Comparison of ENCODE assay signal across 14 cellular contexts in genomic region chr3:143216709-143217182, GRCh38.
DNase-seq lines count a peak whose midpoint lies in the region; ATAC-seq and TF ChIP-seq lines count a peak whose summit lies in the region.
"Had no signal": no experiment of that assay in that cellular context is flagged by ENCODE, and none has a peak within 500 bp of the region (broad histone marks: within the 10 kb centered on the region; RNA-seq: fewer than 3 reads in every experiment).

No MANE protein-coding gene starts in this region.

- no peak overlapping the region for H2BK5ac ChIP-seq in IMR-90 (ENCODE audit: low read depth, low read length, poor library complexity, severe bottlenecking)

- no peaks in the 10 kb centered on the region for H4K20me1 ChIP-seq in IMR-90 (ENCODE audit: insufficient read depth, low read length)

- DNase-seq in CD14-positive monocyte (ENCODE audit: low spot score), result no peak
- DNase-seq in IMR-90, result no peak
- DNase-seq in amniotic epithelial cell (ENCODE audit: low read depth), result peak; percentile 18
- no peak for DNase-seq in naive B cell
- DNase-seq in retina, result no peak
- DNase-seq in SK-N-DZ (ENCODE audit: low spot score), result no peak
- DNase-seq: activated CD8-positive, alpha-beta memory T cell treated with anti-CD3 and anti-CD28 coated beads for 24 hours; central memory CD4-positive, alpha-beta T cell; DMS53; KBM-7; SHP77 had no signal

- no peak overlapping the region for H2AK9ac ChIP-seq in IMR-90 (replicated peaks; ENCODE audit: low read depth, low read length, poor library complexity)

- dilution Hi-C loops in IMR-90 (cut with HindIII; ENCODE audit: low sequenced_read_pairs, unreplicated experiment), result no loop called here

- peak overlapping the region; percentile 36; the same call in 1 of the 2 replicates for H3K18ac ChIP-seq in IMR-90 (ENCODE audit: low read depth, low read length)

- no peaks in the 10 kb centered on the region for H3K79me1 ChIP-seq in IMR-90 (ENCODE audit: low read depth in 1 of 2, low read length in 2 of 2)

- peak overlapping the region; percentile 92 for H3K4me2 ChIP-seq in IMR-90 (ENCODE audit: low read depth, low read length)

- H3K9me3 Mint-ChIP-seq in CD14-positive monocyte (peaks cover 0 to 2% (median 0%) of the 10 kb centered on the region in 7 donors), naive B cell (no peaks in the 10 kb centered on the region)

- no peak overlapping the region for H4K8ac ChIP-seq in IMR-90 (ENCODE audit: low read depth in 2 of 2, low read length in 2 of 2)

- peaks cover 0 to 2% (median 0%) of the 10 kb centered on the region in 3 donors for H3K27me3 Mint-ChIP-seq in CD14-positive monocyte (ENCODE audit: low read depth in 3 of 3)
- no peaks in the 10 kb centered on the region for H3K27me3 Mint-ChIP-seq in naive B cell

- no peak overlapping the region for H4K91ac ChIP-seq in IMR-90 (ENCODE audit: insufficient read depth, low read depth, low read length)

- CTCF ChIA-PET in IMR-90 (lab: Yijun Ruan, JAX), result no interaction called here

- no peak overlapping the region; the same call in 1 of the 2 replicates for H3K14ac ChIP-seq in IMR-90 (replicated peaks; ENCODE audit: low read depth, low read length)

- H3K4ac ChIP-seq in IMR-90 (ENCODE audit: low read depth, low read length), result no peak overlapping the region

- H3K4me3 ChIP-seq in IMR-90 (ENCODE audit: insufficient read depth, low read depth, low read length), result no peak overlapping the region

- no peak overlapping the region for H2BK120ac ChIP-seq in IMR-90 (ENCODE audit: low read depth, low read length)

- H3K4me3 Mint-ChIP-seq in CD14-positive monocyte (peak overlapping the region; percentile 61 to 71), naive B cell (peak overlapping the region in 5 of 8 donors; percentile 1 to 63 (median 15))

- peaks cover 25% of the 10 kb centered on the region for H3K4me1 Mint-ChIP-seq in CD14-positive monocyte
- peaks cover 18 to 32% (median 30%) of the 10 kb centered on the region in 3 donors for H3K4me1 Mint-ChIP-seq in naive B cell

- H3K27ac Mint-ChIP-seq in CD14-positive monocyte (peak overlapping the region; percentile 31 to 90 (median 77)), naive B cell (peak overlapping the region in 2 of 6 donors; percentile 78 to 92)

- no peak for TF ChIP-seq POLR2A in IMR-90 (IDR thresholded peaks at IDR 0.05; ENCODE audit: low read depth, low read length)

- H2AFZ ChIP-seq in IMR-90 (replicated peaks; ENCODE audit: low read length, poor library complexity), result no peak overlapping the region

- no peaks in the 10 kb centered on the region for H3K9me3 ChIP-seq in IMR-90 (ENCODE audit: control insufficient read depth, insufficient read depth, low read length)

- H2BK15ac ChIP-seq in IMR-90 (ENCODE audit: low read depth, low read length), result no peak overlapping the region

- H3K9ac ChIP-seq in IMR-90 (ENCODE audit: low read depth, low read length), result no peak overlapping the region

- no peak overlapping the region for H3K27ac ChIP-seq in IMR-90 (ENCODE audit: insufficient read depth, low read length)
- H3K27ac ChIP-seq: foreskin keratinocyte had no signal

- no peak for TF ChIP-seq RAD21 in IMR-90 (IDR thresholded peaks at IDR 0.05; ENCODE audit: low read length)

- H3K36me3 ChIP-seq in IMR-90 (ENCODE audit: control insufficient read depth, insufficient read depth, low read length), result no peaks in the 10 kb centered on the region

- H3K27me3 ChIP-seq in IMR-90 (ENCODE audit: control insufficient read depth, insufficient read depth, low read length), result no peaks in the 10 kb centered on the region
- H3K27me3 ChIP-seq: foreskin keratinocyte had no signal

- ATAC-seq in IMR-90 (ENCODE audit: low read depth), result peak; percentile 37; the same call in 1 of the 2 replicates
- ATAC-seq in naive B cell (ENCODE audit: low read depth in 2 of 2), result no peak
- ATAC-seq in GM18520 (IDR thresholded peaks at IDR 0.05; ENCODE audit: unreplicated experiment), result no peak
- no peak for ATAC-seq in GM18868 (IDR thresholded peaks at IDR 0.05; ENCODE audit: unreplicated experiment)
- ATAC-seq: foreskin keratinocyte had no signal

- no peak overlapping the region for H3K56ac ChIP-seq in IMR-90 (ENCODE audit: extremely low read depth, insufficient read depth, low read length)

- intact Hi-C loops in CD14-positive monocyte (cut with micrococcal nuclease), result no loop called here
- intact Hi-C loops in IMR-90 (cut with micrococcal nuclease), result no loop called here

- in situ Hi-C loops in IMR-90 (cut with MboI; ENCODE audit: low sequenced_read_pairs), result no loop called here

- H3K36me3 Mint-ChIP-seq in CD14-positive monocyte (no peaks in the 10 kb centered on the region), naive B cell (no peaks in the 10 kb centered on the region)

- no peaks in the 10 kb centered on the region for H3K9me1 ChIP-seq in IMR-90 (ENCODE audit: insufficient read depth, low read length)

- no peaks in the 10 kb centered on the region for H3K4me1 ChIP-seq in IMR-90 (ENCODE audit: control insufficient read depth, insufficient read depth, low read length)
- H3K4me1 ChIP-seq: foreskin keratinocyte had no signal

- no peak overlapping the region for H4K5ac ChIP-seq in IMR-90 (ENCODE audit: low read depth, low read length)

- no peak overlapping the region for H2BK20ac ChIP-seq in IMR-90 (ENCODE audit: low read depth, low read length)

- no peak for TF ChIP-seq CTCF in CD14-positive monocyte (IDR thresholded peaks at IDR 0.05)
- no peak for TF ChIP-seq CTCF in IMR-90 (conservative IDR thresholded peaks at IDR 0.05; ENCODE audit: low read depth, low read length)

- POLR2A ChIA-PET in IMR-90 (lab: Charles Lee; ENCODE audit: unreplicated experiment), result no interaction called here

- WGBS in IMR-90 (ENCODE audit: extremely low coverage in 2 of 2, insufficient read length in 1 of 2), 2 experiments, result no CpG with 5 or more reads among the region's 3 CpGs

- BruUV-seq in IMR-90 (replicated peaks; lab: Mats Ljungman, UMichigan), result no TSS peak

- H3K23ac ChIP-seq in IMR-90 (ENCODE audit: low read depth, low read length), result no peak overlapping the region

- H2AK5ac ChIP-seq in IMR-90 (ENCODE audit: low read depth, low read length), result no peak overlapping the region

TF ChIP-seq in IMR-90, 13 proteins besides CTCF, POLR2A, EP300 and RAD21:
- TF ChIP-seq, protein P1, sequence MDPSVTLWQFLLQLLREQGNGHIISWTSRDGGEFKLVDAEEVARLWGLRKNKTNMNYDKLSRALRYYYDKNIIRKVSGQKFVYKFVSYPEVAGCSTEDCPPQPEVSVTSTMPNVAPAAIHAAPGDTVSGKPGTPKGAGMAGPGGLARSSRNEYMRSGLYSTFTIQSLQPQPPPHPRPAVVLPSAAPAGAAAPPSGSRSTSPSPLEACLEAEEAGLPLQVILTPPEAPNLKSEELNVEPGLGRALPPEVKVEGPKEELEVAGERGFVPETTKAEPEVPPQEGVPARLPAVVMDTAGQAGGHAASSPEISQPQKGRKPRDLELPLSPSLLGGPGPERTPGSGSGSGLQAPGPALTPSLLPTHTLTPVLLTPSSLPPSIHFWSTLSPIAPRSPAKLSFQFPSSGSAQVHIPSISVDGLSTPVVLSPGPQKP (IDR thresholded peaks at IDR 0.05; ENCODE audit: borderline replicate concordance, low read depth, low read length), result no peak
- TF ChIP-seq CHD1 (IDR thresholded peaks at IDR 0.05; ENCODE audit: low read depth, low read length), result no peak
- no peak for TF ChIP-seq NFE2L2 (IDR thresholded peaks at IDR 0.05; ENCODE audit: low read depth, low read length)
TF ChIP-seq in IMR-90: peak in this region for 0.
